Comparison of ENCODE assay signal across 26 cellular contexts in genomic region chr13:20326809-20327208, GRCh38.
"Had no signal": no experiment of that assay in that cellular context is flagged by ENCODE, and none has a peak within 500 bp of the region (broad histone marks: within the 10 kb centered on the region; RNA-seq: fewer than 3 reads in every experiment).

No MANE protein-coding gene starts in this region.

- ATAC-seq: effector memory CD8-positive, alpha-beta T cell; gastrocnemius medialis; heart right ventricle; left colon; left lung; left ventricle myocardium superior; lower lobe of right lung; mucosa of descending colon had no signal

- H3K4me1 ChIP-seq: colonic mucosa, esophagus squamous epithelium, gastrocnemius medialis, heart right ventricle, left lung, lower lobe of right lung had no signal

- H3K27ac Mint-ChIP-seq: dendritic cell treated with granulocyte-macrophage colony-stimulating factor and Interleukin-4, amounts not matched to agents 40 ng/mL and 50 ng/mL, for 4 days; effector memory CD8-positive, alpha-beta T cell; endodermal cell; mesothelial cell of epicardium had no signal

- H3K27me3 ChIP-seq: colonic mucosa, esophagus squamous epithelium, gastrocnemius medialis, heart right ventricle, left lung had no signal

- H3K4me1 Mint-ChIP-seq: endodermal cell, mesothelial cell of epicardium had no signal

- H3K36me3 ChIP-seq: colonic mucosa, esophagus squamous epithelium, gastrocnemius medialis, heart right ventricle, left lung, lower lobe of right lung had no signal

- H3K4me3 Mint-ChIP-seq: dendritic cell treated with granulocyte-macrophage colony-stimulating factor and Interleukin-4, amounts not matched to agents 40 ng/mL and 50 ng/mL, for 4 days; effector memory CD8-positive, alpha-beta T cell; endodermal cell; mesothelial cell of epicardium had no signal

- FAIRE-seq: endometrium, endothelial cell of umbilical vein, islet of Langerhans, keratinocyte had no signal

- H3K9me3 ChIP-seq: colonic mucosa, gastrocnemius medialis had no signal

- H3K27ac ChIP-seq: colonic mucosa, esophagus squamous epithelium, gastrocnemius medialis, heart right ventricle, left lung, lower lobe of right lung had no signal

- H3K4me3 ChIP-seq: colonic mucosa, esophagus squamous epithelium, gastrocnemius medialis, heart right ventricle, left lung, lower lobe of right lung, mucosa of descending colon had no signal

- DNase-seq: cerebellar nuclear complex; colonic mucosa; cortex of kidney; effector CD8-positive, alpha-beta T cell; effector memory CD8-positive, alpha-beta T cell; endodermal cell; esophagus squamous epithelium; foreskin fibroblast; foreskin melanocyte; gastrocnemius medialis; glutamatergic neuron; head of caudate nucleus; heart right ventricle; hippocampal formation; left colon; left lung; left ventricle myocardium superior; lower lobe of right lung; mesenchymal stem cell; mucosa of descending colon had no signal
